In genomic region chr20:508364-508787, GRCh38 we compare ENCODE assay signal across 2 cellular contexts.
TF ChIP-seq lines count a peak whose summit lies in the region.
"Not testable (repeated sequence)": the region's sequence is repeated elsewhere in the genome, so short reads cannot be mapped to it uniquely, and the experiment has no call there.

No MANE protein-coding gene starts in this region.

TF ChIP-seq in SK-N-SH treated with all-trans-retinoic acid at 6 μM for 48 hours, 23 proteins besides CTCF, POLR2A, EP300 and RAD21:
- 0 out of 2 replicates have a peak, but pooled peaks have one; percentile 29 for TF ChIP-seq TSHZ2 (CRISPR knock-in tag; IDR thresholded peaks at IDR 0.05)
- peak; percentile 31; the same call in 1 of the 2 replicates for TF ChIP-seq ZNF70 (CRISPR knock-in tag; IDR thresholded peaks at IDR 0.05)

TF ChIP-seq in HepG2, 621 proteins besides CTCF, POLR2A, EP300 and RAD21 (continues in another document):
- TF ChIP-seq, protein P1, sequence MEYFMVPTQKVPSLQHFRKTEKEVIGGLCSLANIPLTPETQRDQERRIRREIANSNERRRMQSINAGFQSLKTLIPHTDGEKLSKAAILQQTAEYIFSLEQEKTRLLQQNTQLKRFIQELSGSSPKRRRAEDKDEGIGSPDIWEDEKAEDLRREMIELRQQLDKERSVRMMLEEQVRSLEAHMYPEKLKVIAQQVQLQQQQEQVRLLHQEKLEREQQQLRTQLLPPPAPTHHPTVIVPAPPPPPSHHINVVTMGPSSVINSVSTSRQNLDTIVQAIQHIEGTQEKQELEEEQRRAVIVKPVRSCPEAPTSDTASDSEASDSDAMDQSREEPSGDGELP (IDR thresholded peaks at IDR 0.05; ENCODE audit: borderline replicate concordance, low read depth), result peak; percentile 79
- 0 out of 2 replicates have a peak, but pooled peaks have one; percentile 56 for TF ChIP-seq ZNF670 (CRISPR knock-in tag; IDR thresholded peaks at IDR 0.05; ENCODE audit: borderline replicate concordance)
- TF ChIP-seq, protein P2, sequence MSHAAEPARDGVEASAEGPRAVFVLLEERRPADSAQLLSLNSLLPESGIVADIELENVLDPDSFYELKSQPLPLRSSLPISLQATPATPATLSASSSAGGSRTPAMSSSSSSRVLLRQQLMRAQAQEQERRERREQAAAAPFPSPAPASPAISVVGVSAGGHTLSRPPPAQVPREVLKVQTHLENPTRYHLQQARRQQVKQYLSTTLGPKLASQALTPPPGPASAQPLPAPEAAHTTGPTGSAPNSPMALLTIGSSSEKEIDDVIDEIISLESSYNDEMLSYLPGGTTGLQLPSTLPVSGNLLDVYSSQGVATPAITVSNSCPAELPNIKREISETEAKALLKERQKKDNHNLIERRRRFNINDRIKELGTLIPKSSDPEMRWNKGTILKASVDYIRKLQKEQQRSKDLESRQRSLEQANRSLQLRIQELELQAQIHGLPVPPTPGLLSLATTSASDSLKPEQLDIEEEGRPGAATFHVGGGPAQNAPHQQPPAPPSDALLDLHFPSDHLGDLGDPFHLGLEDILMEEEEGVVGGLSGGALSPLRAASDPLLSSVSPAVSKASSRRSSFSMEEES (CRISPR knock-in tag; IDR thresholded peaks at IDR 0.05), result peak; percentile 54; the same call in 1 of the 2 replicates
- peak; percentile 81 for TF ChIP-seq PITX1 (CRISPR knock-in tag; IDR thresholded peaks at IDR 0.05)
- TF ChIP-seq HDAC1 (CRISPR knock-in tag; IDR thresholded peaks at IDR 0.05), result peak; percentile 73
- TF ChIP-seq, protein P3, sequence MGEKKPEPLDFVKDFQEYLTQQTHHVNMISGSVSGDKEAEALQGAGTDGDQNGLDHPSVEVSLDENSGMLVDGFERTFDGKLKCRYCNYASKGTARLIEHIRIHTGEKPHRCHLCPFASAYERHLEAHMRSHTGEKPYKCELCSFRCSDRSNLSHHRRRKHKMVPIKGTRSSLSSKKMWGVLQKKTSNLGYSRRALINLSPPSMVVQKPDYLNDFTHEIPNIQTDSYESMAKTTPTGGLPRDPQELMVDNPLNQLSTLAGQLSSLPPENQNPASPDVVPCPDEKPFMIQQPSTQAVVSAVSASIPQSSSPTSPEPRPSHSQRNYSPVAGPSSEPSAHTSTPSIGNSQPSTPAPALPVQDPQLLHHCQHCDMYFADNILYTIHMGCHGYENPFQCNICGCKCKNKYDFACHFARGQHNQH (CRISPR knock-in tag; IDR thresholded peaks at IDR 0.05), result 0 out of 2 replicates have a peak, but pooled peaks have one; percentile 53
- TF ChIP-seq FOXA3 (CRISPR knock-in tag; IDR thresholded peaks at IDR 0.05), result peak; percentile 57; the same call in 1 of the 2 replicates
- TF ChIP-seq, protein P4, sequence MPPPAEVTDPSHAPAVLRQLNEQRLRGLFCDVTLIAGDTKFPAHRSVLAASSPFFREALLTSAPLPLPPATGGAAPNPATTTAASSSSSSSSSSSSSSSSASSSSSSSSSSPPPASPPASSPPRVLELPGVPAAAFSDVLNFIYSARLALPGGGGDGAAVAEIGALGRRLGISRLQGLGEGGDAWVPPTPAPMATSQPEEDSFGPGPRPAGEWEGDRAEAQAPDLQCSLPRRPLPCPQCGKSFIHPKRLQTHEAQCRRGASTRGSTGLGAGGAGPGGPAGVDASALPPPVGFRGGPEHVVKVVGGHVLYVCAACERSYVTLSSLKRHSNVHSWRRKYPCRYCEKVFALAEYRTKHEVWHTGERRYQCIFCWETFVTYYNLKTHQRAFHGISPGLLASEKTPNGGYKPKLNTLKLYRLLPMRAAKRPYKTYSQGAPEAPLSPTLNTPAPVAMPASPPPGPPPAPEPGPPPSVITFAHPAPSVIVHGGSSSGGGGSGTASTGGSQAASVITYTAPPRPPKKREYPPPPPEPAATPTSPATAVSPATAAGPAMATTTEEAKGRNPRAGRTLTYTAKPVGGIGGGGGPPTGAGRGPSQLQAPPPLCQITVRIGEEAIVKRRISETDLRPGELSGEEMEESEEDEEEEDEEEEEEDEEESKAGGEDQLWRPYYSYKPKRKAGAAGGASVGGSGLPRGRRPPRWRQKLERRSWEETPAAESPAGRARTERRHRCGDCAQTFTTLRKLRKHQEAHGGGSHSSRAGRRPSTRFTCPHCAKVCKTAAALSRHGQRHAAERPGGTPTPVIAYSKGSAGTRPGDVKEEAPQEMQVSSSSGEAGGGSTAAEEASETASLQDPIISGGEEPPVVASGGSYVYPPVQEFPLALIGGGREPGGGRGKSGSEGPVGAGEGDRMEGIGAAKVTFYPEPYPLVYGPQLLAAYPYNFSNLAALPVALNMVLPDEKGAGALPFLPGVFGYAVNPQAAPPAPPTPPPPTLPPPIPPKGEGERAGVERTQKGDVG (CRISPR knock-in tag; IDR thresholded peaks at IDR 0.05; ENCODE audit: borderline replicate concordance), result peak; percentile 57; the same call in 1 of the 2 replicates
- TF ChIP-seq MIXL1 (CRISPR knock-in tag; IDR thresholded peaks at IDR 0.05), result peak; percentile 38; the same call in 1 of the 2 replicates
- TF ChIP-seq NONO (IDR thresholded peaks at IDR 0.05); NR2F6 (CRISPR knock-in tag; IDR thresholded peaks at IDR 0.05): not testable (repeated sequence)
- peak; percentile 43 for TF ChIP-seq NONO (CRISPR knock-in tag; conservative IDR thresholded peaks at IDR 0.05)
- peak; percentile 64; the same call in 1 of the 2 replicates for TF ChIP-seq ZBTB38 (CRISPR knock-in tag; IDR thresholded peaks at IDR 0.05)
- TF ChIP-seq MED1 (CRISPR knock-in tag; IDR thresholded peaks at IDR 0.05), result peak; percentile 65
- TF ChIP-seq ARID5B (CRISPR knock-in tag; IDR thresholded peaks at IDR 0.05), result peak; percentile 84
- peak; percentile 3; the same call in 1 of the 2 replicates for TF ChIP-seq NR2F6 (IDR thresholded peaks at IDR 0.05)
- peak; percentile 61 for TF ChIP-seq POGZ (CRISPR knock-in tag; IDR thresholded peaks at IDR 0.05)
- TF ChIP-seq MEF2D (CRISPR knock-in tag; IDR thresholded peaks at IDR 0.05), result peak; percentile 74; the same call in 1 of the 2 replicates
- peak; percentile 77 for TF ChIP-seq PAXIP1 (CRISPR knock-in tag; conservative IDR thresholded peaks at IDR 0.05)
- TF ChIP-seq SKI (IDR thresholded peaks at IDR 0.05; ENCODE audit: partially characterized antibody), result peak; percentile 24
- 0 out of 2 replicates have a peak, but pooled peaks have one; percentile 44 for TF ChIP-seq ZNF33A (CRISPR knock-in tag; IDR thresholded peaks at IDR 0.05; ENCODE audit: borderline replicate concordance)
- TF ChIP-seq, protein P5, sequence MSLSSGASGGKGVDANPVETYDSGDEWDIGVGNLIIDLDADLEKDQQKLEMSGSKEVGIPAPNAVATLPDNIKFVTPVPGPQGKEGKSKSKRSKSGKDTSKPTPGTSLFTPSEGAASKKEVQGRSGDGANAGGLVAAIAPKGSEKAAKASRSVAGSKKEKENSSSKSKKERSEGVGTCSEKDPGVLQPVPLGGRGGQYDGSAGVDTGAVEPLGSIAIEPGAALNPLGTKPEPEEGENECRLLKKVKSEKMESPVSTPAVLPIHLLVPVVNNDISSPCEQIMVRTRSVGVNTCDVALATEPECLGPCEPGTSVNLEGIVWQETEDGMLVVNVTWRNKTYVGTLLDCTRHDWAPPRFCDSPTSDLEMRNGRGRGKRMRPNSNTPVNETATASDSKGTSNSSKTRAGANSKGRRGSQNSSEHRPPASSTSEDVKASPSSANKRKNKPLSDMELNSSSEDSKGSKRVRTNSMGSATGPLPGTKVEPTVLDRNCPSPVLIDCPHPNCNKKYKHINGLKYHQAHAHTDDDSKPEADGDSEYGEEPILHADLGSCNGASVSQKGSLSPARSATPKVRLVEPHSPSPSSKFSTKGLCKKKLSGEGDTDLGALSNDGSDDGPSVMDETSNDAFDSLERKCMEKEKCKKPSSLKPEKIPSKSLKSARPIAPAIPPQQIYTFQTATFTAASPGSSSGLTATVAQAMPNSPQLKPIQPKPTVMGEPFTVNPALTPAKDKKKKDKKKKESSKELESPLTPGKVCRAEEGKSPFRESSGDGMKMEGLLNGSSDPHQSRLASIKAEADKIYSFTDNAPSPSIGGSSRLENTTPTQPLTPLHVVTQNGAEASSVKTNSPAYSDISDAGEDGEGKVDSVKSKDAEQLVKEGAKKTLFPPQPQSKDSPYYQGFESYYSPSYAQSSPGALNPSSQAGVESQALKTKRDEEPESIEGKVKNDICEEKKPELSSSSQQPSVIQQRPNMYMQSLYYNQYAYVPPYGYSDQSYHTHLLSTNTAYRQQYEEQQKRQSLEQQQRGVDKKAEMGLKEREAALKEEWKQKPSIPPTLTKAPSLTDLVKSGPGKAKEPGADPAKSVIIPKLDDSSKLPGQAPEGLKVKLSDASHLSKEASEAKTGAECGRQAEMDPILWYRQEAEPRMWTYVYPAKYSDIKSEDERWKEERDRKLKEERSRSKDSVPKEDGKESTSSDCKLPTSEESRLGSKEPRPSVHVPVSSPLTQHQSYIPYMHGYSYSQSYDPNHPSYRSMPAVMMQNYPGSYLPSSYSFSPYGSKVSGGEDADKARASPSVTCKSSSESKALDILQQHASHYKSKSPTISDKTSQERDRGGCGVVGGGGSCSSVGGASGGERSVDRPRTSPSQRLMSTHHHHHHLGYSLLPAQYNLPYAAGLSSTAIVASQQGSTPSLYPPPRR (CRISPR knock-in tag; IDR thresholded peaks at IDR 0.05; ENCODE audit: borderline replicate concordance), result peak; percentile 35; the same call in 1 of the 2 replicates
- TF ChIP-seq PHF21A (CRISPR knock-in tag; IDR thresholded peaks at IDR 0.05), result peak; percentile 43; the same call in 1 of the 2 replicates
- TF ChIP-seq ZNF317 (CRISPR knock-in tag; IDR thresholded peaks at IDR 0.05), result 0 out of 2 replicates have a peak, but pooled peaks have one; percentile 22
- peak; percentile 30 for TF ChIP-seq XRCC5 (optimal IDR thresholded peaks at IDR 0.05; ENCODE audit: low read length)
- TF ChIP-seq MXI1 (IDR thresholded peaks at IDR 0.05; ENCODE audit: borderline replicate concordance, low read depth, low read length), result peak; percentile 51; the same call in 1 of the 3 replicates
- 0 out of 2 replicates have a peak, but pooled peaks have one; percentile 49 for TF ChIP-seq RXRB (CRISPR knock-in tag; IDR thresholded peaks at IDR 0.05; ENCODE audit: borderline replicate concordance)
- peak; percentile 55; the same call in 1 of the 2 replicates for TF ChIP-seq ARNTL (CRISPR knock-in tag; IDR thresholded peaks at IDR 0.05)
- 0 out of 2 replicates have a peak, but pooled peaks have one; percentile 12 for TF ChIP-seq KAT8 (CRISPR knock-in tag; IDR thresholded peaks at IDR 0.05)
- TF ChIP-seq IRF2 (CRISPR knock-in tag; IDR thresholded peaks at IDR 0.05), result 0 out of 2 replicates have a peak, but pooled peaks have one; percentile 10
- TF ChIP-seq DPF2 (CRISPR knock-in tag; IDR thresholded peaks at IDR 0.05; ENCODE audit: borderline replicate concordance, low read depth), result 0 out of 2 replicates have a peak, but pooled peaks have one; percentile 33
- TF ChIP-seq TGIF2 (CRISPR knock-in tag; IDR thresholded peaks at IDR 0.05), result 0 out of 2 replicates have a peak, but pooled peaks have one; percentile 52
- TF ChIP-seq, protein P6, sequence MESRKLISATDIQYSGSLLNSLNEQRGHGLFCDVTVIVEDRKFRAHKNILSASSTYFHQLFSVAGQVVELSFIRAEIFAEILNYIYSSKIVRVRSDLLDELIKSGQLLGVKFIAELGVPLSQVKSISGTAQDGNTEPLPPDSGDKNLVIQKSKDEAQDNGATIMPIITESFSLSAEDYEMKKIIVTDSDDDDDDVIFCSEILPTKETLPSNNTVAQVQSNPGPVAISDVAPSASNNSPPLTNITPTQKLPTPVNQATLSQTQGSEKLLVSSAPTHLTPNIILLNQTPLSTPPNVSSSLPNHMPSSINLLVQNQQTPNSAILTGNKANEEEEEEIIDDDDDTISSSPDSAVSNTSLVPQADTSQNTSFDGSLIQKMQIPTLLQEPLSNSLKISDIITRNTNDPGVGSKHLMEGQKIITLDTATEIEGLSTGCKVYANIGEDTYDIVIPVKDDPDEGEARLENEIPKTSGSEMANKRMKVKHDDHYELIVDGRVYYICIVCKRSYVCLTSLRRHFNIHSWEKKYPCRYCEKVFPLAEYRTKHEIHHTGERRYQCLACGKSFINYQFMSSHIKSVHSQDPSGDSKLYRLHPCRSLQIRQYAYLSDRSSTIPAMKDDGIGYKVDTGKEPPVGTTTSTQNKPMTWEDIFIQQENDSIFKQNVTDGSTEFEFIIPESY (CRISPR knock-in tag; IDR thresholded peaks at IDR 0.05), result peak; percentile 92
- TF ChIP-seq PPARG (CRISPR knock-in tag; conservative IDR thresholded peaks at IDR 0.05), result peak; percentile 85
